In genomic region chr6:32127717-32128592, GRCh38 we compare ENCODE assay signal across 1 cellular context.
TF ChIP-seq lines count a peak whose summit lies in the region.

TSS of gene ATF6B (minus strand) at chr6:32128246. CDS start at chr6:32128207, 39 bp downstream.

TF ChIP-seq in HepG2, 621 proteins besides CTCF, POLR2A, EP300 and RAD21 (continued from another document and continues in another):
- TF ChIP-seq ELF3 (CRISPR knock-in tag; IDR thresholded peaks at IDR 0.05) (peak; percentile 82), ZNF720 (CRISPR knock-in tag; IDR thresholded peaks at IDR 0.05) (no peak), TEAD3 (CRISPR knock-in tag; optimal IDR thresholded peaks at IDR 0.05; ENCODE audit: borderline replicate concordance) (peak; percentile 39), PAX8 (CRISPR knock-in tag; IDR thresholded peaks at IDR 0.05; ENCODE audit: borderline replicate concordance) (no peak), HDAC2 (CRISPR knock-in tag; IDR thresholded peaks at IDR 0.05) (0 out of 2 replicates have a peak, but pooled peaks have one; percentile 25), ZNF567 (CRISPR knock-in tag; IDR thresholded peaks at IDR 0.05; ENCODE audit: borderline replicate concordance) (0 out of 2 replicates have a peak, but pooled peaks have one; percentile 60), ZBTB38 (CRISPR knock-in tag; IDR thresholded peaks at IDR 0.05) (0 out of 2 replicates have a peak, but pooled peaks have one; percentile 43), SRSF1 (optimal IDR thresholded peaks at IDR 0.05; ENCODE audit: low read depth, low read length) (no peak), SAFB2 (CRISPR knock-in tag; IDR thresholded peaks at IDR 0.05; ENCODE audit: borderline replicate concordance, low read depth) (peak; percentile 65; the same call in 1 of the 2 replicates), HOXA3 (CRISPR knock-in tag; IDR thresholded peaks at IDR 0.05) (peak; percentile 47; the same call in 1 of the 2 replicates), EEA1 (CRISPR knock-in tag; IDR thresholded peaks at IDR 0.05; ENCODE audit: borderline replicate concordance) (0 out of 2 replicates have a peak, but pooled peaks have one; percentile 14), ZSCAN21 (CRISPR knock-in tag; IDR thresholded peaks at IDR 0.05; ENCODE audit: borderline replicate concordance) (peak; percentile 80; the same call in 1 of the 2 replicates), RBM39 (IDR thresholded peaks at IDR 0.05; ENCODE audit: low read depth, low read length, poor library complexity, severe bottlenecking) (peak; percentile 85), AGO2 (optimal IDR thresholded peaks at IDR 0.05; ENCODE audit: low read depth, low read length) (peak; percentile 73), TRIM24 (CRISPR knock-in tag; IDR thresholded peaks at IDR 0.05) (no peak), ZNF703 (CRISPR knock-in tag; IDR thresholded peaks at IDR 0.05; ENCODE audit: borderline replicate concordance) (no peak), RARA (CRISPR knock-in tag; IDR thresholded peaks at IDR 0.05) (no peak; the same call in 1 of the 2 replicates), MBNL3 (CRISPR knock-in tag; conservative IDR thresholded peaks at IDR 0.05) (no peak), ZNF138 (CRISPR knock-in tag; IDR thresholded peaks at IDR 0.05; ENCODE audit: low read depth) (0 out of 2 replicates have a peak, but pooled peaks have one; percentile 55), THAP9 (CRISPR knock-in tag; IDR thresholded peaks at IDR 0.05; ENCODE audit: borderline replicate concordance) (peak; percentile 51; the same call in 1 of the 2 replicates), ZNF746 (CRISPR knock-in tag; IDR thresholded peaks at IDR 0.05) (no peak), ZNF749 (CRISPR knock-in tag; IDR thresholded peaks at IDR 0.05; ENCODE audit: borderline replicate concordance) (0 out of 2 replicates have a peak, but pooled peaks have one; percentile 59), ZFP36L2 (CRISPR knock-in tag; IDR thresholded peaks at IDR 0.05) (0 out of 2 replicates have a peak, but pooled peaks have one; percentile 43), ZFP62 (CRISPR knock-in tag; IDR thresholded peaks at IDR 0.05) (no peak), FOXK2 (IDR thresholded peaks at IDR 0.05) (no peak), HIVEP1 (CRISPR knock-in tag; IDR thresholded peaks at IDR 0.05) (no peak), NR0B2 (CRISPR knock-in tag; IDR thresholded peaks at IDR 0.05) (0 out of 2 replicates have a peak, but pooled peaks have one; percentile 26), ZNF207 (IDR thresholded peaks at IDR 0.05; ENCODE audit: borderline replicate concordance) (no peak), ATF7 (IDR thresholded peaks at IDR 0.05) (no peak), ATF7 (CRISPR knock-in tag; IDR thresholded peaks at IDR 0.05) (peak; percentile 64; the same call in 1 of the 2 replicates), ZNF20 (CRISPR knock-in tag; IDR thresholded peaks at IDR 0.05) (no peak), ZBTB37 (CRISPR knock-in tag; IDR thresholded peaks at IDR 0.05) (no peak), MBD4 (IDR thresholded peaks at IDR 0.05; ENCODE audit: borderline replicate concordance, low read length) (no peak), ZNF44 (CRISPR knock-in tag; IDR thresholded peaks at IDR 0.05) (0 out of 2 replicates have a peak, but pooled peaks have one; percentile 51), ZNF407 (CRISPR knock-in tag; IDR thresholded peaks at IDR 0.05; ENCODE audit: not compliant biosample characterization) (peak; percentile 80), WIZ (CRISPR knock-in tag; IDR thresholded peaks at IDR 0.05) (no peak), ZNF460 (CRISPR knock-in tag; IDR thresholded peaks at IDR 0.05; ENCODE audit: borderline replicate concordance) (no peak), ZNF652 (CRISPR knock-in tag; IDR thresholded peaks at IDR 0.05; ENCODE audit: borderline replicate concordance, low read depth) (no peak), HMGXB3 (CRISPR knock-in tag; IDR thresholded peaks at IDR 0.05; ENCODE audit: borderline replicate concordance) (peak; percentile 98), ZNF781 (CRISPR knock-in tag; IDR thresholded peaks at IDR 0.05; ENCODE audit: borderline replicate concordance, not compliant biosample characterization) (peak; percentile 81), SAP130 (CRISPR knock-in tag; IDR thresholded peaks at IDR 0.05; ENCODE audit: low read depth) (peak; percentile 88), ZSCAN9 (CRISPR knock-in tag; IDR thresholded peaks at IDR 0.05; ENCODE audit: borderline replicate concordance) (0 out of 2 replicates have a peak, but pooled peaks have one; percentile 32), CCAR2 (optimal IDR thresholded peaks at IDR 0.05; ENCODE audit: low read depth, low read length) (no peak), GABPB1 (CRISPR knock-in tag; IDR thresholded peaks at IDR 0.05) (peak; percentile 73), DPF2 (CRISPR knock-in tag; IDR thresholded peaks at IDR 0.05; ENCODE audit: borderline replicate concordance, low read depth) (no peak), ZNF335 (CRISPR knock-in tag; IDR thresholded peaks at IDR 0.05) (no peak), ZNF431 (CRISPR knock-in tag; IDR thresholded peaks at IDR 0.05; ENCODE audit: borderline replicate concordance, low read depth) (no peak), ZNF296 (CRISPR knock-in tag; conservative IDR thresholded peaks at IDR 0.05) (no peak), FOXO4 (CRISPR knock-in tag; conservative IDR thresholded peaks at IDR 0.05) (no peak), ZNF556 (CRISPR knock-in tag; IDR thresholded peaks at IDR 0.05; ENCODE audit: borderline replicate concordance) (peak; percentile 86; the same call in 1 of the 2 replicates)
